Comparison of ENCODE assay signal across 8 cellular contexts in the genomic region with DNA sequence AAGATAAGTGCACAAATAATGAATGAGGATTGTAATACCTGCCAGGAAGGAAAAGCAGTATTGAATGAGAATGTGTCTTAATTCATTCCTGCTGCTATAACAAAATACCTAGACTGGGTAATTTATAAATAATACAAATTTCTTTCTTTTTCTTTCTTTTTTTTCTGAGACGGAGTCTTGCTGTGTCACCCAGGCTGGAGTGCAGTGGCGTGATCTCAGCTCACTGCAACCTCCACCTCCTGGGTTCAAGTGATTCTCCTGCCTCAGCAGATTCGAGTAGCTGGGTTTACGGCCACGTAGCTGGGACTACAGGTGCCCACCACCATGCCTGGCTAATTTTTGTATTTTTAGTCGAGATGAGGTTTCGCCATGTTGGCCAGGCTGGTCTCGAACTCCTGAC. TPM values are rescaled to one million over a fixed set of nuclear protein-coding genes. Genes with fewer than 3 reads are reported as not detected.
A peak's percentile ranks its signal among the peaks of the same experiment; 100 is the strongest.
DNase-seq lines count a peak whose midpoint lies in the region; ATAC-seq, FAIRE-seq and TF ChIP-seq lines count a peak whose summit lies in the region.
"Not testable (repeated sequence)": the region's sequence is repeated elsewhere in the genome, so short reads cannot be mapped to it uniquely, and the experiment has no call there.

No MANE protein-coding gene starts in this region.

- not testable (repeated sequence) for FAIRE-seq in astrocyte (lab: Jason Lieb, UNC)

- H3K27ac ChIP-seq in CD8-positive, alpha-beta memory T cell (ENCODE audit: low read depth, low read length), result peak overlapping the region; percentile 45
- H3K27ac ChIP-seq in astrocyte (ENCODE audit: low read depth, low read length) (peak overlapping the region; percentile 24), left ventricle myocardium inferior (replicated peaks) (peak overlapping the region; percentile 100), skeletal muscle tissue (ENCODE audit: low read depth, low read length) (peak overlapping the region; percentile 100), uterus (peak overlapping the region; percentile 67 to 95)

- H3K4me1 ChIP-seq in CD8-positive, alpha-beta memory T cell (ENCODE audit: insufficient read depth, low read length), result peaks cover 63% of the 10 kb centered on the region
- H3K4me1 ChIP-seq in astrocyte (ENCODE audit: insufficient read depth, low read length), result peaks cover 31% of the 10 kb centered on the region
- peaks cover 76% of the 10 kb centered on the region for H3K4me1 ChIP-seq in left ventricle myocardium inferior
- peaks cover 47 to 62% (median 55%) of the 10 kb centered on the region in 3 donors for H3K4me1 ChIP-seq in skeletal muscle tissue (ENCODE audit: control insufficient read depth in 3 of 3, insufficient read depth in 3 of 3, low read length in 3 of 3)
- H3K4me1 ChIP-seq in uterus, result not testable (repeated sequence)

- ATAC-seq in T-helper 17 cell; effector memory CD8-positive, alpha-beta T cell (replicated peaks); natural killer cell: not testable (repeated sequence)

- H3K4me3 Mint-ChIP-seq in CD8-positive, alpha-beta memory T cell; T-helper 17 cell; astrocyte (ENCODE audit: unreplicated experiment); effector memory CD8-positive, alpha-beta T cell; natural killer cell: not testable (repeated sequence)

- not testable (repeated sequence) for TF ChIP-seq POLR2A in uterus (IDR thresholded peaks at IDR 0.05)

- intact Hi-C loops in left ventricle myocardium inferior (cut with micrococcal nuclease); uterus (cut with DNase I; ENCODE audit: low total_unique reads): not testable (repeated sequence)
- intact Hi-C loops in natural killer cell (cut with micrococcal nuclease), result loop anchor here (10.0 kb wide), 1 partner anchor 62 kb away; no protein-coding TSS in a partner anchor

- TF ChIP-seq CTCF in astrocyte (IDR thresholded peaks at IDR 0.05; ENCODE audit: insufficient read depth, low read depth, low read length); left ventricle myocardium inferior (IDR thresholded peaks at IDR 0.05; ENCODE audit: borderline replicate concordance); natural killer cell (IDR thresholded peaks at IDR 0.05); uterus (IDR thresholded peaks at IDR 0.05): not testable (repeated sequence)

- H3K36me3 Mint-ChIP-seq in CD8-positive, alpha-beta memory T cell, result peaks cover 0 to 29% (median 7%) of the 10 kb centered on the region in 3 donors
- H3K36me3 Mint-ChIP-seq in T-helper 17 cell (ENCODE audit: low read depth); astrocyte (ENCODE audit: low read depth, unreplicated experiment); natural killer cell: not testable (repeated sequence)
- H3K36me3 Mint-ChIP-seq in effector memory CD8-positive, alpha-beta T cell (ENCODE audit: insufficient read depth), result peaks cover 24% of the 10 kb centered on the region

- H3K36me3 ChIP-seq in CD8-positive, alpha-beta memory T cell (ENCODE audit: insufficient read depth, low read length); astrocyte (ENCODE audit: insufficient read depth, low read length); left ventricle myocardium inferior; skeletal muscle tissue (ENCODE audit: control insufficient read depth in 3 of 3, insufficient read depth in 3 of 3, low read length in 3 of 3); uterus: not testable (repeated sequence)

- H3K4me1 Mint-ChIP-seq in CD8-positive, alpha-beta memory T cell, result peaks cover 49 to 74% (median 70%) of the 10 kb centered on the region in 3 donors
- H3K4me1 Mint-ChIP-seq in T-helper 17 cell (peaks cover 44% of the 10 kb centered on the region), astrocyte (ENCODE audit: low read depth, unreplicated experiment) (peaks cover 23% of the 10 kb centered on the region), natural killer cell (peaks cover 56 to 66% of the 10 kb centered on the region in 2 donors)
- peaks cover 37 to 48% of the 10 kb centered on the region in 2 donors for H3K4me1 Mint-ChIP-seq in effector memory CD8-positive, alpha-beta T cell (ENCODE audit: low read depth in 2 of 2)

- not testable (repeated sequence) for H3K4me3 ChIP-seq in CD8-positive, alpha-beta memory T cell (ENCODE audit: low read length); astrocyte (ENCODE audit: insufficient read depth, low read depth, low read length); left ventricle myocardium inferior; skeletal muscle tissue (ENCODE audit: low read length in 3 of 3); uterus

- H3K27ac Mint-ChIP-seq in CD8-positive, alpha-beta memory T cell, result peak overlapping the region in 7 of 8 donors; percentile 14 to 96 (median 83)
- H3K27ac Mint-ChIP-seq in T-helper 17 cell (peak overlapping the region; percentile 51), astrocyte (ENCODE audit: unreplicated experiment) (peak overlapping the region; percentile 56), natural killer cell (peak overlapping the region; percentile 96 to 98)
- peak overlapping the region; percentile 94 for H3K27ac Mint-ChIP-seq in effector memory CD8-positive, alpha-beta T cell

- CTCF ChIA-PET in CD8-positive, alpha-beta memory T cell (lab: Charles Lee), result not testable (repeated sequence)

- not testable (repeated sequence) for H3K9ac ChIP-seq in astrocyte (ENCODE audit: low read length)
- H3K9ac ChIP-seq in skeletal muscle tissue (ENCODE audit: low read depth in 1 of 3, low read length in 3 of 3), result peak overlapping the region in 2 of 3 donors; percentile 61 to 70

- H3K27me3 Mint-ChIP-seq in CD8-positive, alpha-beta memory T cell; T-helper 17 cell; astrocyte (ENCODE audit: low read depth, unreplicated experiment); effector memory CD8-positive, alpha-beta T cell; natural killer cell (ENCODE audit: low read depth in 2 of 2): not testable (repeated sequence)

- H3K4me2 ChIP-seq in astrocyte (ENCODE audit: low read length), result not testable (repeated sequence)

- not testable (repeated sequence) for H3K27me3 ChIP-seq in CD8-positive, alpha-beta memory T cell (ENCODE audit: insufficient read depth, low read length, poor library complexity, severe bottlenecking); astrocyte (ENCODE audit: insufficient read depth, low read length); left ventricle myocardium inferior (ENCODE audit: low read depth); skeletal muscle tissue (ENCODE audit: control insufficient read depth in 3 of 3, insufficient read depth in 3 of 3, low read length in 3 of 3); uterus

- not testable (repeated sequence) for H3K9me3 ChIP-seq in CD8-positive, alpha-beta memory T cell (ENCODE audit: low read length); T-helper 17 cell (ENCODE audit: control insufficient read depth, low read length, poor library complexity, severe bottlenecking); astrocyte (ENCODE audit: insufficient read depth, low read depth, low read length); left ventricle myocardium inferior (replicated peaks); skeletal muscle tissue (ENCODE audit: control insufficient read depth in 3 of 3, low read length in 3 of 3); uterus

- not testable (repeated sequence) for DNase-seq in CD8-positive, alpha-beta memory T cell; T-helper 17 cell; astrocyte (ENCODE audit: low read depth); effector memory CD8-positive, alpha-beta T cell; left ventricle myocardium inferior; natural killer cell; uterus

- peaks cover 16% of the 10 kb centered on the region for H4K20me1 ChIP-seq in astrocyte (ENCODE audit: insufficient read depth, low read length)

- POLR2A ChIA-PET in CD8-positive, alpha-beta memory T cell (lab: Charles Lee), result not testable (repeated sequence)

- H2AFZ ChIP-seq in astrocyte (ENCODE audit: low read depth, low read length), result not testable (repeated sequence)

- H3K9me3 Mint-ChIP-seq in CD8-positive, alpha-beta memory T cell; astrocyte (ENCODE audit: unreplicated experiment); effector memory CD8-positive, alpha-beta T cell; natural killer cell: not testable (repeated sequence)

- peaks cover 18% of the 10 kb centered on the region for H3K79me2 ChIP-seq in astrocyte (ENCODE audit: insufficient read depth, low read length)

RNA-seq across cellular contexts. Expression of a gene that starts 3.3 kb away (rescaled TPM):
- 100 to 1,000 TPM; 519 to 536 TPM for total RNA-seq in CD8-positive, alpha-beta memory T cell
- 788 TPM for polyA plus RNA-seq in CD8-positive, alpha-beta memory T cell
- total RNA-seq in T-helper 17 cell (100 to 1,000 TPM; 244 to 273 TPM), astrocyte (929 and 930 TPM in 2 replicates), left ventricle myocardium inferior (66.0 TPM), natural killer cell (100 to 1,000 TPM; 482 to 541 (median 537) TPM), skeletal muscle tissue (79.3 TPM), uterus (100 to 1,000 TPM; 136 to 298 (median 224) TPM)

RNA-seq across cellular contexts. Expression of a gene that starts 59.8 kb away (rescaled TPM):
- 100 to 1,000 TPM; 114 to 130 TPM for total RNA-seq in CD8-positive, alpha-beta memory T cell
- 138 TPM for polyA plus RNA-seq in CD8-positive, alpha-beta memory T cell
- 10 to 100 TPM; 39.7 to 41.3 TPM for total RNA-seq in T-helper 17 cell
- total RNA-seq in astrocyte, result 33.1 and 37.0 TPM in 2 replicates
- 37.7 TPM for total RNA-seq in left ventricle myocardium inferior
- total RNA-seq in natural killer cell, result 10 to 100 TPM; 24.9 to 34.5 (median 29.9) TPM
- total RNA-seq in skeletal muscle tissue, result 33.4 TPM
- total RNA-seq in uterus, result 100 to 1,000 TPM in 2 of 4 donors, 10 to 100 TPM in 2; 81.7 to 123 (median 94.5) TPM

Comparison
In these comparisons a context has a peak if more than half of its experiments do, and no peak if none do; other contexts are left out.
1. H3K27ac ChIP-seq: peak in every context shown above with its lines; median percentile 100 in left ventricle myocardium inferior; 100 in skeletal muscle tissue; 81 in uterus; 45 in CD8-positive, alpha-beta memory T cell; 24 in astrocyte.